Comparison of ENCODE assay signal across 1 cellular context in the genomic region with DNA sequence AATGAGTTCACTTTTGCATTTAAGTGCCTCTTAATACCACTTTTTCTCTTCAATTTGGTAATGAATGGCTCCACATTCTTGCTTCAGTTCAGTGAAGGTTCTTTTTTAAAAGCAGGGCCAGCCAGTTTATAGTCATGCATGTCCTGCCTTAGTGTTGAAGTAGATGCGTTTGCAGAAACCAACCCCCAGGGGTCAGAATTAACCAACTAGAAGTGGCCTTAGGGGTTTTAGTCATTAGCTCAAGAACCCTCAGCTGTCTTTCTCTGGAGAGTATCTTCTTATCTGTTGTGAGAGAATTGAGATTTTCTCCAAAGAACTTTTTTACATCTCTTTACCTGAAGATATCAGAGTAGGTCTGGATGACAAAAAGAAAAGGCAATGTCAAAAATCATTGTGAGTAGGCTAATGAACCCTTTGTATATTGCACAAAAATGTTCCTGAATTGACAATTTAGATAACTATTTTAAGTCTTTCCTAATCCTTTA.
A peak's percentile ranks its signal among the peaks of the same experiment; 100 is the strongest.
TF ChIP-seq lines count a peak whose summit lies in the region.

No MANE protein-coding gene starts in this region.

TF ChIP-seq in K562, 482 proteins besides CTCF, POLR2A, EP300 and RAD21 (continued from another document and continues in another):
- TF ChIP-seq, protein P1, sequence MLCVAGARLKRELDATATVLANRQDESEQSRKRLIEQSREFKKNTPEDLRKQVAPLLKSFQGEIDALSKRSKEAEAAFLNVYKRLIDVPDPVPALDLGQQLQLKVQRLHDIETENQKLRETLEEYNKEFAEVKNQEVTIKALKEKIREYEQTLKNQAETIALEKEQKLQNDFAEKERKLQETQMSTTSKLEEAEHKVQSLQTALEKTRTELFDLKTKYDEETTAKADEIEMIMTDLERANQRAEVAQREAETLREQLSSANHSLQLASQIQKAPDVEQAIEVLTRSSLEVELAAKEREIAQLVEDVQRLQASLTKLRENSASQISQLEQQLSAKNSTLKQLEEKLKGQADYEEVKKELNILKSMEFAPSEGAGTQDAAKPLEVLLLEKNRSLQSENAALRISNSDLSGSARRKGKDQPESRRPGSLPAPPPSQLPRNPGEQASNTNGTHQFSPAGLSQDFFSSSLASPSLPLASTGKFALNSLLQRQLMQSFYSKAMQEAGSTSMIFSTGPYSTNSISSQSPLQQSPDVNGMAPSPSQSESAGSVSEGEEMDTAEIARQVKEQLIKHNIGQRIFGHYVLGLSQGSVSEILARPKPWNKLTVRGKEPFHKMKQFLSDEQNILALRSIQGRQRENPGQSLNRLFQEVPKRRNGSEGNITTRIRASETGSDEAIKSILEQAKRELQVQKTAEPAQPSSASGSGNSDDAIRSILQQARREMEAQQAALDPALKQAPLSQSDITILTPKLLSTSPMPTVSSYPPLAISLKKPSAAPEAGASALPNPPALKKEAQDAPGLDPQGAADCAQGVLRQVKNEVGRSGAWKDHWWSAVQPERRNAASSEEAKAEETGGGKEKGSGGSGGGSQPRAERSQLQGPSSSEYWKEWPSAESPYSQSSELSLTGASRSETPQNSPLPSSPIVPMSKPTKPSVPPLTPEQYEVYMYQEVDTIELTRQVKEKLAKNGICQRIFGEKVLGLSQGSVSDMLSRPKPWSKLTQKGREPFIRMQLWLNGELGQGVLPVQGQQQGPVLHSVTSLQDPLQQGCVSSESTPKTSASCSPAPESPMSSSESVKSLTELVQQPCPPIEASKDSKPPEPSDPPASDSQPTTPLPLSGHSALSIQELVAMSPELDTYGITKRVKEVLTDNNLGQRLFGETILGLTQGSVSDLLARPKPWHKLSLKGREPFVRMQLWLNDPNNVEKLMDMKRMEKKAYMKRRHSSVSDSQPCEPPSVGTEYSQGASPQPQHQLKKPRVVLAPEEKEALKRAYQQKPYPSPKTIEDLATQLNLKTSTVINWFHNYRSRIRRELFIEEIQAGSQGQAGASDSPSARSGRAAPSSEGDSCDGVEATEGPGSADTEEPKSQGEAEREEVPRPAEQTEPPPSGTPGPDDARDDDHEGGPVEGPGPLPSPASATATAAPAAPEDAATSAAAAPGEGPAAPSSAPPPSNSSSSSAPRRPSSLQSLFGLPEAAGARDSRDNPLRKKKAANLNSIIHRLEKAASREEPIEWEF (CRISPR knock-in tag; IDR thresholded peaks at IDR 0.05) = 0 out of 2 replicates have a peak, but pooled peaks have one; percentile 53
- TF ChIP-seq ZNF583 (CRISPR knock-in tag; IDR thresholded peaks at IDR 0.05) (no peak), GATAD2B (IDR thresholded peaks at IDR 0.05; ENCODE audit: borderline replicate concordance) (peak; percentile 58; the same call in 1 of the 2 replicates), ZNF431 (CRISPR knock-in tag; IDR thresholded peaks at IDR 0.05) (no peak), RFX7 (CRISPR knock-in tag; IDR thresholded peaks at IDR 0.05) (no peak), ARNT (IDR thresholded peaks at IDR 0.05) (peak; percentile 87; a peak in 3 of 4 replicates), POLR3G (IDR thresholded peaks at IDR 0.05; ENCODE audit: extremely low read depth, insufficient read length, insufficient replicate concordance) (no peak), FOXK1 (CRISPR knock-in tag; IDR thresholded peaks at IDR 0.05; ENCODE audit: borderline replicate concordance) (no peak), ZNF408 (CRISPR knock-in tag; IDR thresholded peaks at IDR 0.05; ENCODE audit: low read depth) (no peak), HLTF (IDR thresholded peaks at IDR 0.05) (0 out of 2 replicates have a peak, but pooled peaks have one; percentile 19), KLF10 (CRISPR knock-in tag; IDR thresholded peaks at IDR 0.05) (no peak), TAF1 (IDR thresholded peaks at IDR 0.05; ENCODE audit: control insufficient read depth, extremely low read depth, insufficient read depth, low read length, severe bottlenecking) (no peak), NR3C1 (CRISPR knock-in tag; IDR thresholded peaks at IDR 0.05) (no peak), CEBPB (tag; IDR thresholded peaks at IDR 0.05) (no peak), HMG20A (CRISPR knock-in tag; conservative IDR thresholded peaks at IDR 0.05) (0 out of 2 replicates have a peak, but pooled peaks have one; percentile 7), RBM15 (IDR thresholded peaks at IDR 0.05; ENCODE audit: insufficient read depth, low read length) (no peak), PHB2 (IDR thresholded peaks at IDR 0.05; ENCODE audit: low read depth) (no peak), HNRNPLL (IDR thresholded peaks at IDR 0.05; ENCODE audit: low read depth, low read length, poor library complexity, severe bottlenecking) (no peak), MECOM (CRISPR knock-in tag; IDR thresholded peaks at IDR 0.05) (peak; percentile 92), TEAD1 (CRISPR knock-in tag; IDR thresholded peaks at IDR 0.05) (peak in 1 of 2 experiments; percentile 30; a peak in 1 of 4 replicates), PHF20 (IDR thresholded peaks at IDR 0.05; ENCODE audit: partially characterized antibody) (no peak), RBM34 (IDR thresholded peaks at IDR 0.05; ENCODE audit: borderline replicate concordance, insufficient read depth, low read length) (no peak), POLR2AphosphoS5 (IDR thresholded peaks at IDR 0.05; ENCODE audit: control insufficient read depth, insufficient read depth, low read depth, low read length) (no peak), NR4A1 (CRISPR knock-in tag; IDR thresholded peaks at IDR 0.05) (no peak), NR4A1 (tag; IDR thresholded peaks at IDR 0.05) (no peak), TEAD4 (IDR thresholded peaks at IDR 0.05; ENCODE audit: low read length) (peak; percentile 71), TEAD4 (CRISPR knock-in tag; IDR thresholded peaks at IDR 0.05; ENCODE audit: borderline replicate concordance) (no peak), TAF9B (IDR thresholded peaks at IDR 0.05; ENCODE audit: partially characterized antibody) (no peak), PTTG1 (tag; IDR thresholded peaks at IDR 0.05; ENCODE audit: low read depth) (no peak), SREBF2 (CRISPR knock-in tag; IDR thresholded peaks at IDR 0.05) (no peak), ARID2 (IDR thresholded peaks at IDR 0.05) (peak; percentile 100), NFIX (CRISPR knock-in tag; IDR thresholded peaks at IDR 0.05; ENCODE audit: low read depth) (no peak), MTA2 (IDR thresholded peaks at IDR 0.05; ENCODE audit: low read depth) (no peak), MCM5 (IDR thresholded peaks at IDR 0.05; ENCODE audit: low read depth) (no peak), XRCC4 (IDR thresholded peaks at IDR 0.05; ENCODE audit: extremely low read depth, insufficient read depth, insufficient read length) (no peak), SMARCA4 (IDR thresholded peaks at IDR 0.05) (no peak)
- TF ChIP-seq, protein P2, sequence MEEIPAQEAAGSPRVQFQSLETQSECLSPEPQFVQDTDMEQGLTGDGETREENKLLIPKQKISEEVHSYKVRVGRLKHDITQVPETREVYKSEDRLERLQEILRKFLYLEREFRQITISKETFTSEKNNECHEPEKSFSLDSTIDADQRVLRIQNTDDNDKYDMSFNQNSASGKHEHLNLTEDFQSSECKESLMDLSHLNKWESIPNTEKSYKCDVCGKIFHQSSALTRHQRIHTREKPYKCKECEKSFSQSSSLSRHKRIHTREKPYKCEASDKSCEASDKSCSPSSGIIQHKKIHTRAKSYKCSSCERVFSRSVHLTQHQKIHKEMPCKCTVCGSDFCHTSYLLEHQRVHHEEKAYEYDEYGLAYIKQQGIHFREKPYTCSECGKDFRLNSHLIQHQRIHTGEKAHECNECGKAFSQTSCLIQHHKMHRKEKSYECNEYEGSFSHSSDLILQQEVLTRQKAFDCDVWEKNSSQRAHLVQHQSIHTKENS (CRISPR knock-in tag; IDR thresholded peaks at IDR 0.05) = no peak
- TF ChIP-seq, protein P3, sequence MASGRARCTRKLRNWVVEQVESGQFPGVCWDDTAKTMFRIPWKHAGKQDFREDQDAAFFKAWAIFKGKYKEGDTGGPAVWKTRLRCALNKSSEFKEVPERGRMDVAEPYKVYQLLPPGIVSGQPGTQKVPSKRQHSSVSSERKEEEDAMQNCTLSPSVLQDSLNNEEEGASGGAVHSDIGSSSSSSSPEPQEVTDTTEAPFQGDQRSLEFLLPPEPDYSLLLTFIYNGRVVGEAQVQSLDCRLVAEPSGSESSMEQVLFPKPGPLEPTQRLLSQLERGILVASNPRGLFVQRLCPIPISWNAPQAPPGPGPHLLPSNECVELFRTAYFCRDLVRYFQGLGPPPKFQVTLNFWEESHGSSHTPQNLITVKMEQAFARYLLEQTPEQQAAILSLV (tag; IDR thresholded peaks at IDR 0.05) = no peak
- TF ChIP-seq, protein P4, sequence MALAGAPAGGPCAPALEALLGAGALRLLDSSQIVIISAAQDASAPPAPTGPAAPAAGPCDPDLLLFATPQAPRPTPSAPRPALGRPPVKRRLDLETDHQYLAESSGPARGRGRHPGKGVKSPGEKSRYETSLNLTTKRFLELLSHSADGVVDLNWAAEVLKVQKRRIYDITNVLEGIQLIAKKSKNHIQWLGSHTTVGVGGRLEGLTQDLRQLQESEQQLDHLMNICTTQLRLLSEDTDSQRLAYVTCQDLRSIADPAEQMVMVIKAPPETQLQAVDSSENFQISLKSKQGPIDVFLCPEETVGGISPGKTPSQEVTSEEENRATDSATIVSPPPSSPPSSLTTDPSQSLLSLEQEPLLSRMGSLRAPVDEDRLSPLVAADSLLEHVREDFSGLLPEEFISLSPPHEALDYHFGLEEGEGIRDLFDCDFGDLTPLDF (CRISPR knock-in tag; IDR thresholded peaks at IDR 0.05) = 0 out of 2 replicates have a peak, but pooled peaks have one; percentile 25
- TF ChIP-seq, protein P5, sequence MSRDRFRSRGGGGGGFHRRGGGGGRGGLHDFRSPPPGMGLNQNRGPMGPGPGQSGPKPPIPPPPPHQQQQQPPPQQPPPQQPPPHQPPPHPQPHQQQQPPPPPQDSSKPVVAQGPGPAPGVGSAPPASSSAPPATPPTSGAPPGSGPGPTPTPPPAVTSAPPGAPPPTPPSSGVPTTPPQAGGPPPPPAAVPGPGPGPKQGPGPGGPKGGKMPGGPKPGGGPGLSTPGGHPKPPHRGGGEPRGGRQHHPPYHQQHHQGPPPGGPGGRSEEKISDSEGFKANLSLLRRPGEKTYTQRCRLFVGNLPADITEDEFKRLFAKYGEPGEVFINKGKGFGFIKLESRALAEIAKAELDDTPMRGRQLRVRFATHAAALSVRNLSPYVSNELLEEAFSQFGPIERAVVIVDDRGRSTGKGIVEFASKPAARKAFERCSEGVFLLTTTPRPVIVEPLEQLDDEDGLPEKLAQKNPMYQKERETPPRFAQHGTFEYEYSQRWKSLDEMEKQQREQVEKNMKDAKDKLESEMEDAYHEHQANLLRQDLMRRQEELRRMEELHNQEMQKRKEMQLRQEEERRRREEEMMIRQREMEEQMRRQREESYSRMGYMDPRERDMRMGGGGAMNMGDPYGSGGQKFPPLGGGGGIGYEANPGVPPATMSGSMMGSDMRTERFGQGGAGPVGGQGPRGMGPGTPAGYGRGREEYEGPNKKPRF (IDR thresholded peaks at IDR 0.05; ENCODE audit: low read depth, low read length) = no peak
- TF ChIP-seq, protein P6, sequence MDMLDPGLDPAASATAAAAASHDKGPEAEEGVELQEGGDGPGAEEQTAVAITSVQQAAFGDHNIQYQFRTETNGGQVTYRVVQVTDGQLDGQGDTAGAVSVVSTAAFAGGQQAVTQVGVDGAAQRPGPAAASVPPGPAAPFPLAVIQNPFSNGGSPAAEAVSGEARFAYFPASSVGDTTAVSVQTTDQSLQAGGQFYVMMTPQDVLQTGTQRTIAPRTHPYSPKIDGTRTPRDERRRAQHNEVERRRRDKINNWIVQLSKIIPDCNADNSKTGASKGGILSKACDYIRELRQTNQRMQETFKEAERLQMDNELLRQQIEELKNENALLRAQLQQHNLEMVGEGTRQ (CRISPR knock-in tag; IDR thresholded peaks at IDR 0.05) = no peak
- TF ChIP-seq, protein P7, sequence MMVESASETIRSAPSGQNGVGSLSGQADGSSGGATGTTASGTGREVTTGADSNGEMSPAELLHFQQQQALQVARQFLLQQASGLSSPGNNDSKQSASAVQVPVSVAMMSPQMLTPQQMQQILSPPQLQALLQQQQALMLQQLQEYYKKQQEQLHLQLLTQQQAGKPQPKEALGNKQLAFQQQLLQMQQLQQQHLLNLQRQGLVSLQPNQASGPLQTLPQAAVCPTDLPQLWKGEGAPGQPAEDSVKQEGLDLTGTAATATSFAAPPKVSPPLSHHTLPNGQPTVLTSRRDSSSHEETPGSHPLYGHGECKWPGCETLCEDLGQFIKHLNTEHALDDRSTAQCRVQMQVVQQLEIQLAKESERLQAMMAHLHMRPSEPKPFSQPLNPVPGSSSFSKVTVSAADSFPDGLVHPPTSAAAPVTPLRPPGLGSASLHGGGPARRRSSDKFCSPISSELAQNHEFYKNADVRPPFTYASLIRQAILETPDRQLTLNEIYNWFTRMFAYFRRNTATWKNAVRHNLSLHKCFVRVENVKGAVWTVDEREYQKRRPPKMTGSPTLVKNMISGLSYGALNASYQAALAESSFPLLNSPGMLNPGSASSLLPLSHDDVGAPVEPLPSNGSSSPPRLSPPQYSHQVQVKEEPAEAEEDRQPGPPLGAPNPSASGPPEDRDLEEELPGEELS (CRISPR knock-in tag; IDR thresholded peaks at IDR 0.05; ENCODE audit: borderline replicate concordance) = no peak
- TF ChIP-seq, protein P8, sequence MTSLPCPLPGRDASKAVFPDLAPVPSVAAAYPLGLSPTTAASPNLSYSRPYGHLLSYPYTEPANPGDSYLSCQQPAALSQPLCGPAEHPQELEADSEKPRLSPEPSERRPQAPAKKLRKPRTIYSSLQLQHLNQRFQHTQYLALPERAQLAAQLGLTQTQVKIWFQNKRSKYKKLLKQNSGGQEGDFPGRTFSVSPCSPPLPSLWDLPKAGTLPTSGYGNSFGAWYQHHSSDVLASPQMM (CRISPR knock-in tag; IDR thresholded peaks at IDR 0.05) = no peak
- TF ChIP-seq, protein P9, sequence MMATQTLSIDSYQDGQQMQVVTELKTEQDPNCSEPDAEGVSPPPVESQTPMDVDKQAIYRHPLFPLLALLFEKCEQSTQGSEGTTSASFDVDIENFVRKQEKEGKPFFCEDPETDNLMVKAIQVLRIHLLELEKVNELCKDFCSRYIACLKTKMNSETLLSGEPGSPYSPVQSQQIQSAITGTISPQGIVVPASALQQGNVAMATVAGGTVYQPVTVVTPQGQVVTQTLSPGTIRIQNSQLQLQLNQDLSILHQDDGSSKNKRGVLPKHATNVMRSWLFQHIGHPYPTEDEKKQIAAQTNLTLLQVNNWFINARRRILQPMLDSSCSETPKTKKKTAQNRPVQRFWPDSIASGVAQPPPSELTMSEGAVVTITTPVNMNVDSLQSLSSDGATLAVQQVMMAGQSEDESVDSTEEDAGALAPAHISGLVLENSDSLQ (IDR thresholded peaks at IDR 0.05) = peak; percentile 28; the same call in 1 of the 2 replicates
- TF ChIP-seq, protein P10, sequence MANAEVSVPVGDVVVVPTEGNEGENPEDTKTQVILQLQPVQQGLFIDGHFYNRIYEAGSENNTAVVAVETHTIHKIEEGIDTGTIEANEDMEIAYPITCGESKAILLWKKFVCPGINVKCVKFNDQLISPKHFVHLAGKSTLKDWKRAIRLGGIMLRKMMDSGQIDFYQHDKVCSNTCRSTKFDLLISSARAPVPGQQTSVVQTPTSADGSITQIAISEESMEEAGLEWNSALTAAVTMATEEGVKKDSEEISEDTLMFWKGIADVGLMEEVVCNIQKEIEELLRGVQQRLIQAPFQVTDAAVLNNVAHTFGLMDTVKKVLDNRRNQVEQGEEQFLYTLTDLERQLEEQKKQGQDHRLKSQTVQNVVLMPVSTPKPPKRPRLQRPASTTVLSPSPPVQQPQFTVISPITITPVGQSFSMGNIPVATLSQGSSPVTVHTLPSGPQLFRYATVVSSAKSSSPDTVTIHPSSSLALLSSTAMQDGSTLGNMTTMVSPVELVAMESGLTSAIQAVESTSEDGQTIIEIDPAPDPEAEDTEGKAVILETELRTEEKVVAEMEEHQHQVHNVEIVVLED (CRISPR knock-in tag; IDR thresholded peaks at IDR 0.05) = peak; percentile 20; the same call in 1 of the 2 replicates
